ENCODE assay signal across 9 cellular contexts in the genomic region with DNA sequence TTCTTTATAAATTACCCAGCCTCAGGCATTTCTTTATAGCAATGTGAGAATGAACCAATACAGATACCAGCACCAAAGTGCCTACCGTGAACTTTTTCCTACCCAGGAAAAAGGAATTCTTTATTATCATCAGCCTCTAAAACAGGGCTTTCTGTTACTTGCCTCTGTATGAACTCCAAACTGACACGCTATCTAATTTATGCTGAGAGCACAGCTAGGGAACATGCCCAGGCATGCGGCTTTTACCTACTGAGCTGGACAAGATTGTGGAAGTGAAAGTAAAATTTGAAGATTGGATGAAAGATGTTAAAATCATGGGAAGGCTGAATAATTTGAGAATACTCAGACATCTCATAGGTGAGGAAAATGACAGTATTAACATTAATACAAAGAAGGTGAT. TPM values are rescaled to one million over a fixed set of nuclear protein-coding genes. Genes with fewer than 3 reads are reported as not detected.
DNase-seq lines count a peak whose midpoint lies in the region; FAIRE-seq and TF ChIP-seq lines count a peak whose summit lies in the region.
"Had no signal": no experiment of that assay in that cellular context is flagged by ENCODE, and none has a peak within 500 bp of the region (broad histone marks: within the 10 kb centered on the region; RNA-seq: fewer than 3 reads in every experiment).

No MANE protein-coding gene starts in this region.

- 69 to 81% (median 76%) methylated on average over 3 of the region's 3 CpGs for WGBS in adrenal gland, 4 donors

- no peaks in the 10 kb centered on the region for H3F3A ChIP-seq in SU-DHL-6 (ENCODE audit: insufficient read depth)

- H3K27ac ChIP-seq in SU-DHL-6 (ENCODE audit: low read depth, low read length), result no peak overlapping the region
- H3K27ac ChIP-seq in tibial artery, result no peak overlapping the region
- H3K27ac ChIP-seq in adrenal gland, result no peak overlapping the region

- H3K9me3 Mint-ChIP-seq in HFFc6, result peaks cover 15% of the 10 kb centered on the region; the same call in 1 of the 2 replicates

- H3K4me2 ChIP-seq in SU-DHL-6 (ENCODE audit: low read depth, low read length, poor library complexity, severe bottlenecking), result no peak overlapping the region

- intact Hi-C loops in tibial artery (cut with DNase I; ENCODE audit: low total_unique reads), result no loop called here
- intact Hi-C loops in adrenal gland (cut with DNase I), result no loop called here

- H3K9me3 ChIP-seq in SU-DHL-6 (ENCODE audit: insufficient read depth, low read length) (no peaks in the 10 kb centered on the region), tibial artery (no peaks in the 10 kb centered on the region), adrenal gland (replicated peaks in 1 of 3) (no peaks in the 10 kb centered on the region)

- H3K36me3 Mint-ChIP-seq in HFFc6 (ENCODE audit: low read depth), result peaks cover 11% of the 10 kb centered on the region; the same call in 1 of the 2 replicates

- H3K27me3 ChIP-seq in SU-DHL-6 (ENCODE audit: low read length) (no peaks in the 10 kb centered on the region), tibial artery (no peaks in the 10 kb centered on the region), adrenal gland (no peaks in the 10 kb centered on the region)

- peak overlapping the region; percentile 9; the same call in 1 of the 2 replicates for H3K4me3 Mint-ChIP-seq in HFFc6

- no peak overlapping the region for H2AFZ ChIP-seq in SU-DHL-6 (ENCODE audit: low read depth, low read length, severe bottlenecking)

- H3K9ac ChIP-seq in SU-DHL-6 (ENCODE audit: low read length), result 0 out of 2 replicates have a peak overlapping the region, but pooled peaks have one; percentile 3

- no peaks in the 10 kb centered on the region for H3K4me1 ChIP-seq in tibial artery
- no peaks in the 10 kb centered on the region for H3K4me1 ChIP-seq in adrenal gland (replicated peaks in 1 of 2)

- no peak for FAIRE-seq in RCC 7860 (lab: Jason Lieb, UNC)

- no peaks in the 10 kb centered on the region for H3K9me2 ChIP-seq in SU-DHL-6 (replicated peaks; ENCODE audit: insufficient read depth, low read length)

- H3K36me3 ChIP-seq in SU-DHL-6 (ENCODE audit: low read length) (no peaks in the 10 kb centered on the region), tibial artery (no peaks in the 10 kb centered on the region), adrenal gland (replicated peaks in 1 of 2) (no peaks in the 10 kb centered on the region)

- peak overlapping the region; percentile 0; the same call in 1 of the 2 replicates for H3K27ac Mint-ChIP-seq in HFFc6

- no peak for TF ChIP-seq POLR2A in adrenal gland (IDR thresholded peaks at IDR 0.05)

- no peaks in the 10 kb centered on the region for H3K79me2 ChIP-seq in SU-DHL-6 (ENCODE audit: insufficient read depth, low read length)

- H4K20me1 ChIP-seq in SU-DHL-6 (ENCODE audit: low read depth, low read length), result no peaks in the 10 kb centered on the region

- peaks cover 4% of the 10 kb centered on the region for H3K27me3 Mint-ChIP-seq in HFFc6 (ENCODE audit: insufficient read depth)

- no peak overlapping the region for H3K4me3 ChIP-seq in SU-DHL-6 (ENCODE audit: insufficient read depth, low read length, poor library complexity, severe bottlenecking)
- H3K4me3 ChIP-seq in tibial artery, result no peak overlapping the region
- H3K4me3 ChIP-seq in adrenal gland, result no peak overlapping the region

- peaks cover 20% of the 10 kb centered on the region for H3K4me1 Mint-ChIP-seq in HFFc6 (ENCODE audit: low read depth)

- peak; percentile 35 for DNase-seq in ACHN
- DNase-seq in HFFc6, result no peak
- peak; percentile 92 for DNase-seq in foreskin melanocyte
- DNase-seq in 8988T, result no peak
- no peak for DNase-seq in tibial artery
- no peak for DNase-seq in RCC 7860 (ENCODE audit: low spot score)
- no peak for DNase-seq in adrenal gland
- DNase-seq: effector memory CD4-positive, alpha-beta T cell had no signal

- in situ Hi-C loops in ACHN (cut with HindIII; ENCODE audit: low pct_ligation_motif_present, low pct_unique_long_range_greater_than_20kb, low sequenced_read_pairs), result no loop called here

- TF ChIP-seq CTCF in HFFc6 (IDR thresholded peaks at IDR 0.05), result no peak
- no peak for TF ChIP-seq CTCF in SU-DHL-6 (IDR thresholded peaks at IDR 0.05; ENCODE audit: insufficient read depth, low read length, poor library complexity, severe bottlenecking)
- TF ChIP-seq CTCF in tibial artery (IDR thresholded peaks at IDR 0.05), result no peak
- TF ChIP-seq CTCF in adrenal gland (IDR thresholded peaks at IDR 0.05), result no peak

RNA-seq across cellular contexts. Expression of a gene that starts 24.4 kb away (rescaled TPM):
- total RNA-seq in HFFc6 (2021; fragmentation: NEBNext Ultra II Directional; extraction: Animal tissue kit (Norgen Biotek cat#: 25700)), result 10 to 100 TPM; 20.8 to 24.8 (median 22.6) TPM
- total RNA-seq in adrenal gland, result 10 to 100 TPM; 16.8 to 37.6 (median 21.4) TPM
- 1 to 10 TPM; 3.7 to 9.0 (median 5.5) TPM for polyA plus RNA-seq in adrenal gland

Comparison
In these comparisons a context has a peak if more than half of its experiments do, and no peak if none do; other contexts are left out.
1. DNase-seq: peak in ACHN (single experiment) and foreskin melanocyte (single experiment); none in HFFc6 (single experiment), 8988T (single experiment), tibial artery (0 of 2), RCC 7860 (single experiment) and adrenal gland (0 of 7).